In the genomic region with DNA sequence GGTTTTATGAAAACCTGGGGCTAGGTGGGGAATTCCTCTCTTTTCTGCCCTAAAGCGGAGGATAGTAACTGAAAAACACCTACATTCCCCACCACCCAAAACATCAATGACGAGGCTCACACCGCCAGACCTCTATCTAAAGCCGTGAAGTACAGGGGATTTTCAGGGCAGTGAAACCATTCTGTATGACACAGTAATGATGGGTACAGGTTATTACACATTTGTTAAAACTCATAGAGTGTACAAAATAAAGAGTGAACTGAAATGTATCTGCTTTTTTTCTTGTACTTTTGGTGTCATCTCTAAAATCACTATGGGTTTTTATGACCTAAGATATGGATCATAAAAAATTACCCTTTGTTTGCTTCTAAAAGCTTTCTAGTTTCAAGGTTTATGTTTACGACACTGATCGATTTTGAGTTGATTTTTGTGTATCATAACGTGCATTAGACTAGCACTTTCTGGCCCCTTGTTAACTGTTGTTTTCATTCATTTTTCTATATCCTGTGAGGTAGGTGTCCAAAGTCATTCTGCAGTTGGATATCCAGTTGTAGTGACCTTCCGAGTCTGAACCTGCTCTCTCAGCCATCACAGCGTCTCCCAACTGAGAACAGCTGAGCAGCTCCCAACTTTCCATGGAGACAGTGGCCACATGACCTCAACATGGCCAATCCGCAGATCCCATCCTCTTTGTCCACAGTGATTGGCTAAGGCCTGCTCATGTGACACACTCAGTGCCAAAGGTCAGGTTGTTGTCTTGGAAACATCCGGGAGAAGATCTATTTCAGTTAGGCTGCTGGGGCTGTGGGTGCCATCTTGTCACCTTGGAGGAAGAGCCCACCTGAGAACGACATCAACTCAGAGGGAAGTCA, we compare ENCODE assay signal across 1 cellular context.
TF ChIP-seq lines count a peak whose summit lies in the region.

No MANE protein-coding gene starts in this region.

TF ChIP-seq in GM12878, 131 proteins besides CTCF, POLR2A, EP300 and RAD21 (continues in another document):
- TF ChIP-seq IKZF1 (conservative IDR thresholded peaks at IDR 0.05): peak; percentile 53
- no peak for TF ChIP-seq ZNF384 (IDR thresholded peaks at IDR 0.05; ENCODE audit: borderline replicate concordance, low read depth, low read length)
- no peak for TF ChIP-seq STAT1 (conservative IDR thresholded peaks at IDR 0.05)
- no peak for TF ChIP-seq KAT2A (conservative IDR thresholded peaks at IDR 0.05; ENCODE audit: control insufficient read depth, low read depth, low read length)
- TF ChIP-seq MYB (IDR thresholded peaks at IDR 0.05; ENCODE audit: borderline replicate concordance, low read depth, low read length): no peak
- TF ChIP-seq SRF (IDR thresholded peaks at IDR 0.05; ENCODE audit: low read depth in 2 of 2, low read length in 2 of 2): no peak
- no peak for TF ChIP-seq CBX5 (IDR thresholded peaks at IDR 0.05; ENCODE audit: low read depth)
- TF ChIP-seq MAX (IDR thresholded peaks at IDR 0.05; ENCODE audit: low read depth, low read length): no peak
- TF ChIP-seq ZBED1 (IDR thresholded peaks at IDR 0.05; ENCODE audit: borderline replicate concordance): no peak
- TF ChIP-seq TARDBP (IDR thresholded peaks at IDR 0.05; ENCODE audit: borderline replicate concordance): no peak
- TF ChIP-seq, protein P1, sequence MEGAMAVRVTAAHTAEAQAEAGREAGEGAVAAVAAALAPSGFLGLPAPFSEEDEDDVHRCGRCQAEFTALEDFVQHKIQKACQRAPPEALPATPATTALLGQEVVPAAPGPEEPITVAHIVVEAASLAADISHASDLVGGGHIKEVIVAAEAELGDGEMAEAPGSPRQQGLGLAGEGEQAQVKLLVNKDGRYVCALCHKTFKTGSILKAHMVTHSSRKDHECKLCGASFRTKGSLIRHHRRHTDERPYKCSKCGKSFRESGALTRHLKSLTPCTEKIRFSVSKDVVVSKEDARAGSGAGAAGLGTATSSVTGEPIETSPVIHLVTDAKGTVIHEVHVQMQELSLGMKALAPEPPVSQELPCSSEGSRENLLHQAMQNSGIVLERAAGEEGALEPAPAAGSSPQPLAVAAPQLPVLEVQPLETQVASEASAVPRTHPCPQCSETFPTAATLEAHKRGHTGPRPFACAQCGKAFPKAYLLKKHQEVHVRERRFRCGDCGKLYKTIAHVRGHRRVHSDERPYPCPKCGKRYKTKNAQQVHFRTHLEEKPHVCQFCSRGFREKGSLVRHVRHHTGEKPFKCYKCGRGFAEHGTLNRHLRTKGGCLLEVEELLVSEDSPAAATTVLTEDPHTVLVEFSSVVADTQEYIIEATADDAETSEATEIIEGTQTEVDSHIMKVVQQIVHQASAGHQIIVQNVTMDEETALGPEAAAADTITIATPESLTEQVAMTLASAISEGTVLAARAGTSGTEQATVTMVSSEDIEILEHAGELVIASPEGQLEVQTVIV (IDR thresholded peaks at IDR 0.05; ENCODE audit: borderline replicate concordance, partially characterized antibody): no peak
- TF ChIP-seq NFXL1 (IDR thresholded peaks at IDR 0.05; ENCODE audit: borderline replicate concordance): no peak
- TF ChIP-seq SPI1 (IDR thresholded peaks at IDR 0.05; ENCODE audit: borderline replicate concordance, insufficient read depth, low read depth, low read length): no peak
- TF ChIP-seq GATAD2B (conservative IDR thresholded peaks at IDR 0.05; ENCODE audit: low read depth): no peak
- peak; percentile 66 for TF ChIP-seq USF1 (IDR thresholded peaks at IDR 0.05; ENCODE audit: borderline replicate concordance, extremely low read length, insufficient read depth, low read depth, low read length)
- no peak for TF ChIP-seq ZBTB4 (CRISPR knock-in tag; IDR thresholded peaks at IDR 0.05)
- no peak for TF ChIP-seq CBX3 (IDR thresholded peaks at IDR 0.05; ENCODE audit: borderline replicate concordance, low read depth)
- no peak for TF ChIP-seq RB1 (IDR thresholded peaks at IDR 0.05; ENCODE audit: borderline replicate concordance)
- TF ChIP-seq BCL11A (IDR thresholded peaks at IDR 0.05; ENCODE audit: low read depth, low read length): no peak
- peak; percentile 30 for TF ChIP-seq E2F8 (IDR thresholded peaks at IDR 0.05; ENCODE audit: low read depth, partially characterized antibody)
- no peak for TF ChIP-seq TCF12 (IDR thresholded peaks at IDR 0.05; ENCODE audit: low read depth, low read length)
- TF ChIP-seq, protein P2, sequence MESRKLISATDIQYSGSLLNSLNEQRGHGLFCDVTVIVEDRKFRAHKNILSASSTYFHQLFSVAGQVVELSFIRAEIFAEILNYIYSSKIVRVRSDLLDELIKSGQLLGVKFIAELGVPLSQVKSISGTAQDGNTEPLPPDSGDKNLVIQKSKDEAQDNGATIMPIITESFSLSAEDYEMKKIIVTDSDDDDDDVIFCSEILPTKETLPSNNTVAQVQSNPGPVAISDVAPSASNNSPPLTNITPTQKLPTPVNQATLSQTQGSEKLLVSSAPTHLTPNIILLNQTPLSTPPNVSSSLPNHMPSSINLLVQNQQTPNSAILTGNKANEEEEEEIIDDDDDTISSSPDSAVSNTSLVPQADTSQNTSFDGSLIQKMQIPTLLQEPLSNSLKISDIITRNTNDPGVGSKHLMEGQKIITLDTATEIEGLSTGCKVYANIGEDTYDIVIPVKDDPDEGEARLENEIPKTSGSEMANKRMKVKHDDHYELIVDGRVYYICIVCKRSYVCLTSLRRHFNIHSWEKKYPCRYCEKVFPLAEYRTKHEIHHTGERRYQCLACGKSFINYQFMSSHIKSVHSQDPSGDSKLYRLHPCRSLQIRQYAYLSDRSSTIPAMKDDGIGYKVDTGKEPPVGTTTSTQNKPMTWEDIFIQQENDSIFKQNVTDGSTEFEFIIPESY (IDR thresholded peaks at IDR 0.05): no peak
- TF ChIP-seq REST (IDR thresholded peaks at IDR 0.05; ENCODE audit: low read depth, low read length): no peak
- TF ChIP-seq POU2F2 (IDR thresholded peaks at IDR 0.05; ENCODE audit: borderline replicate concordance, low read depth, low read length): no peak
- TF ChIP-seq, protein P3, sequence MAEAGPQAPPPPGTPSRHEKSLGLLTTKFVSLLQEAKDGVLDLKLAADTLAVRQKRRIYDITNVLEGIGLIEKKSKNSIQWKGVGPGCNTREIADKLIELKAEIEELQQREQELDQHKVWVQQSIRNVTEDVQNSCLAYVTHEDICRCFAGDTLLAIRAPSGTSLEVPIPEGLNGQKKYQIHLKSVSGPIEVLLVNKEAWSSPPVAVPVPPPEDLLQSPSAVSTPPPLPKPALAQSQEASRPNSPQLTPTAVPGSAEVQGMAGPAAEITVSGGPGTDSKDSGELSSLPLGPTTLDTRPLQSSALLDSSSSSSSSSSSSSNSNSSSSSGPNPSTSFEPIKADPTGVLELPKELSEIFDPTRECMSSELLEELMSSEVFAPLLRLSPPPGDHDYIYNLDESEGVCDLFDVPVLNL (IDR thresholded peaks at IDR 0.05; ENCODE audit: low read depth, low read length): no peak
- TF ChIP-seq HDAC2 (IDR thresholded peaks at IDR 0.05): no peak
- TF ChIP-seq, protein P4, sequence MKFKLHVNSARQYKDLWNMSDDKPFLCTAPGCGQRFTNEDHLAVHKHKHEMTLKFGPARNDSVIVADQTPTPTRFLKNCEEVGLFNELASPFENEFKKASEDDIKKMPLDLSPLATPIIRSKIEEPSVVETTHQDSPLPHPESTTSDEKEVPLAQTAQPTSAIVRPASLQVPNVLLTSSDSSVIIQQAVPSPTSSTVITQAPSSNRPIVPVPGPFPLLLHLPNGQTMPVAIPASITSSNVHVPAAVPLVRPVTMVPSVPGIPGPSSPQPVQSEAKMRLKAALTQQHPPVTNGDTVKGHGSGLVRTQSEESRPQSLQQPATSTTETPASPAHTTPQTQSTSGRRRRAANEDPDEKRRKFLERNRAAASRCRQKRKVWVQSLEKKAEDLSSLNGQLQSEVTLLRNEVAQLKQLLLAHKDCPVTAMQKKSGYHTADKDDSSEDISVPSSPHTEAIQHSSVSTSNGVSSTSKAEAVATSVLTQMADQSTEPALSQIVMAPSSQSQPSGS (IDR thresholded peaks at IDR 0.05; ENCODE audit: low read length): no peak
- TF ChIP-seq FOXM1 (IDR thresholded peaks at IDR 0.05; ENCODE audit: low read depth, low read length): no peak
- no peak for TF ChIP-seq BRCA1 (IDR thresholded peaks at IDR 0.05; ENCODE audit: low read depth, low read length)
- TF ChIP-seq, protein P5, sequence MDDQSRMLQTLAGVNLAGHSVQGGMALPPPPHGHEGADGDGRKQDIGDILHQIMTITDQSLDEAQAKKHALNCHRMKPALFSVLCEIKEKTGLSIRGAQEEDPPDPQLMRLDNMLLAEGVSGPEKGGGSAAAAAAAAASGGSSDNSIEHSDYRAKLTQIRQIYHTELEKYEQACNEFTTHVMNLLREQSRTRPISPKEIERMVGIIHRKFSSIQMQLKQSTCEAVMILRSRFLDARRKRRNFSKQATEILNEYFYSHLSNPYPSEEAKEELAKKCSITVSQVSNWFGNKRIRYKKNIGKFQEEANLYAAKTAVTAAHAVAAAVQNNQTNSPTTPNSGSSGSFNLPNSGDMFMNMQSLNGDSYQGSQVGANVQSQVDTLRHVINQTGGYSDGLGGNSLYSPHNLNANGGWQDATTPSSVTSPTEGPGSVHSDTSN (IDR thresholded peaks at IDR 0.05; ENCODE audit: insufficient replicate concordance, low read depth, low read length): no peak
